12 cellular contexts compared by ENCODE assay signal in the genomic region with DNA sequence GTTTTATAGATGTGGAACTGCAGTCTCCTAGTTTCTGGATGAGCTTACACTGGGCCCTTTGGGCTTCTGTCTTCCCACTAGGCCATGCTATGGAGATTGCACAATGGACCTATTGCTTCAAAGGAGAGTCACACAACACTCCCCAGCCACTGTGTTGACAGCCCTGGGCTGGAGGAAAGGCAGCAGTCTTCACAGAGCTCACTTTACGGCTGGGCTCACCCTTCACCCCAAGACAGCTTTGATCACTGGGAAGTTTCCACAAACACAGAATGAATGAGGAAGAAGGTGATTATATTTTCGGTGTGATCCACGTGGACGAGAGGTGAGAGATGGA.
DNase-seq lines count a peak whose midpoint lies in the region; ATAC-seq and TF ChIP-seq lines count a peak whose summit lies in the region.
"Had no signal": no experiment of that assay in that cellular context is flagged by ENCODE, and none has a peak within 500 bp of the region (broad histone marks: within the 10 kb centered on the region; RNA-seq: fewer than 3 reads in every experiment).

No MANE protein-coding gene starts in this region.

- no peak overlapping the region for H3K4me3 ChIP-seq in fibroblast of the aortic adventitia (ENCODE audit: low read depth, low read length)
- H3K4me3 ChIP-seq in lower leg skin (ENCODE audit: low read depth, poor library complexity, severe bottlenecking): no peak overlapping the region
- H3K4me3 ChIP-seq: vagina had no signal

- H3K36me3 Mint-ChIP-seq in T-helper 17 cell (ENCODE audit: low read depth): no peaks in the 10 kb centered on the region

- ATAC-seq in T-helper 17 cell: peak; percentile 63
- ATAC-seq in GM19463 (IDR thresholded peaks at IDR 0.05; ENCODE audit: unreplicated experiment): no peak

- TF ChIP-seq POLR2A in lower leg skin (IDR thresholded peaks at IDR 0.05): no peak

- no peaks in the 10 kb centered on the region for H3K27me3 Mint-ChIP-seq in T-helper 17 cell

- intact Hi-C loops in lower leg skin (cut with DNase I; ENCODE audit: low total_unique reads): no loop called here

- H3K9me3 ChIP-seq in T-helper 17 cell (ENCODE audit: control insufficient read depth, low read length, poor library complexity, severe bottlenecking): no peaks in the 10 kb centered on the region
- H3K9me3 ChIP-seq: vagina had no signal

- peak overlapping the region; percentile 91 for H3K27ac Mint-ChIP-seq in T-helper 17 cell

- TF ChIP-seq CTCF in fibroblast of the aortic adventitia (IDR thresholded peaks at IDR 0.05; ENCODE audit: insufficient read depth, low read length): no peak
- TF ChIP-seq CTCF in lower leg skin (IDR thresholded peaks at IDR 0.05): no peak

- 82 to 88% methylated on average over 4 of the region's 4 CpGs for WGBS in lower leg skin, 2 donors

- peaks cover 37% of the 10 kb centered on the region for H3K4me1 Mint-ChIP-seq in T-helper 17 cell

- peak overlapping the region; percentile 63 for H3K4me3 Mint-ChIP-seq in T-helper 17 cell

- DNase-seq in stimulated activated CD4-positive, alpha-beta T cell treated with anti-CD3 and anti-CD28 coated beads, Interleukin-15, amount 100 ng/mL, for 24 hours: peak; percentile 20
- DNase-seq in stimulated activated CD4-positive, alpha-beta T cell treated with anti-CD3 and anti-CD28 coated beads, Interleukin-12 subunit alpha, Interleukin-12 subunit beta, amount 100 ng/mL, for 4 hours: no peak
- no peak for DNase-seq in T-helper 17 cell
- peak; percentile 33 for DNase-seq in fibroblast of the aortic adventitia (ENCODE audit: low read depth)
- no peak for DNase-seq in lower leg skin (ENCODE audit: low spot score in 2 of 2)
- no peak for DNase-seq in NCI-H1105 (lab: John Stamatoyannopoulos, UW)
- no peak for DNase-seq in NCI-H510A (lab: John Stamatoyannopoulos, UW)
- DNase-seq: brain microvascular endothelial cell, GF-D8, NCI-H748 treated with DMSO at 0.1 percent for 48 hours had no signal

Comparison
In these comparisons a context has a peak if more than half of its experiments do, and no peak if none do; other contexts are left out.
1. DNase-seq: peak in stimulated activated CD4-positive, alpha-beta T cell treated with anti-CD3 and anti-CD28 coated beads, Interleukin-15, amount 100 ng/mL, for 24 hours (single experiment) and fibroblast of the aortic adventitia (single experiment); none in stimulated activated CD4-positive, alpha-beta T cell treated with anti-CD3 and anti-CD28 coated beads, Interleukin-12 subunit alpha, Interleukin-12 subunit beta, amount 100 ng/mL, for 4 hours (single experiment), T-helper 17 cell (0 of 3), lower leg skin (0 of 2), NCI-H1105 (single experiment) and NCI-H510A (single experiment).